In the genomic region with DNA sequence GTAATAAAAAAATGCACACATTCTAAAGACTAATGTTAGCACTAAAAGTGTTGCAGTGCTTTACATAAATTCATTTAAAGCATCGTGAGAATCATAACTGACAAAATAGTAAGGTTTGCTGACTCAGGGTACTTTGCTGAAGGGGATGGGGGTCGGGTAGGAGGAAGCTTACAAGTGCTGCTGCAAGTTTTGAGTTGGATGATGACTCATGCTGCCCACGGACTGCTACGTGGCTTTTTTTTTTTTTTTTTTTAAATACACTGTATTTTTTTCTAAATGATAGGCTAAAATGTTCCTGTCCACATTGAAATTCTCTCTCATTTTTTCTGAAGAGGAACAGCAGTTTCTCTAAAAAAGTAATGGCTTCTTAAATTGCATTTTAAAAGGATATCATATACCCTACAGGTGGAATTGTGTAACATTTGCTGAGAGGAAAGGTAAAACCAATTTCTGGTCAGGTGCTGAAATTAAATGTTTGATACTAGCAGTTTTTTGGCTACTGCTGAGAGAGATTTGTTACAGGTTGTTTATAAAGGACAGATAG, we compare ENCODE assay signal across 8 cellular contexts.
DNase-seq lines count a peak whose midpoint lies in the region; ATAC-seq and TF ChIP-seq lines count a peak whose summit lies in the region.

No MANE protein-coding gene starts in this region.

- TF ChIP-seq CTCF in HL-60 (IDR thresholded peaks at IDR 0.05; ENCODE audit: insufficient read depth, low read length) (no peak), astrocyte of the cerebellum (IDR thresholded peaks at IDR 0.05; ENCODE audit: low read depth, low read length, missing control alignments) (no peak)

- H3K4me1 Mint-ChIP-seq in T-helper 1 cell treated with Interleukin-12 subunit alpha and Interleukin-12 subunit beta and Interleukin-4 antibody, amounts not matched to agents 30 μg/mL and 1 μg/mL, for 36 hours (ENCODE audit: low read depth): peaks cover 31% of the 10 kb centered on the region

- peaks cover 11% of the 10 kb centered on the region; the same call in 1 of the 2 replicates for H3K4me1 ChIP-seq in iPS-20b (ENCODE audit: insufficient read depth, low read length)

- no peaks in the 10 kb centered on the region for H3K36me3 ChIP-seq in iPS-20b (ENCODE audit: insufficient read depth, low read depth, low read length)

- H3K27ac Mint-ChIP-seq in T-helper 1 cell treated with Interleukin-12 subunit alpha and Interleukin-12 subunit beta and Interleukin-4 antibody, amounts not matched to agents 30 μg/mL and 1 μg/mL, for 36 hours: peak overlapping the region; percentile 96

- in situ Hi-C loops in astrocyte of the cerebellum (cut with HindIII; ENCODE audit: low sequenced_read_pairs): no loop called here

- H3K36me3 Mint-ChIP-seq in T-helper 1 cell treated with Interleukin-12 subunit alpha and Interleukin-12 subunit beta and Interleukin-4 antibody, amounts not matched to agents 30 μg/mL and 1 μg/mL, for 36 hours (ENCODE audit: low read depth): peaks cover 7% of the 10 kb centered on the region

- H3K4me3 ChIP-seq in HL-60 (replicated peaks; ENCODE audit: insufficient read depth, low read length) (peak overlapping the region; percentile 65), astrocyte of the cerebellum (ENCODE audit: low read depth, low read length) (peak overlapping the region; percentile 94), iPS-20b (ENCODE audit: low read length) (peak overlapping the region; percentile 86)

- DNase-seq in DMS53 (lab: John Stamatoyannopoulos, UW) (peak; percentile 74), HL-60 (ENCODE audit: low read depth in 1 of 2, low spot score in 1 of 2) (peak; percentile 80 to 81), astrocyte of the cerebellum (ENCODE audit: low read depth) (peak; percentile 77), cerebellar nuclear complex (lab: John Stamatoyannopoulos, UW) (no peak)
- peak; percentile 49 to 67 (median 52) for DNase-seq in stimulated activated CD4-positive, alpha-beta T cell treated with anti-CD3 and anti-CD28 coated beads, Interleukin-12 subunit alpha, Interleukin-12 subunit beta, amount 100 ng/mL, for 48 hours (ENCODE audit: low read depth in 2 of 3, low spot score in 1 of 3)

- no peaks in the 10 kb centered on the region for H3K9me3 ChIP-seq in iPS-20b (ENCODE audit: insufficient read depth, low read depth, low read length)

- peak overlapping the region; percentile 78 for H3K27ac ChIP-seq in HL-60 (replicated peaks)
- no peak overlapping the region for H3K27ac ChIP-seq in iPS-20b (ENCODE audit: low read length)

- ATAC-seq in HG03457 (IDR thresholded peaks at IDR 0.05; ENCODE audit: unreplicated experiment): no peak

- H3K9me3 Mint-ChIP-seq in T-helper 1 cell treated with Interleukin-12 subunit alpha and Interleukin-12 subunit beta and Interleukin-4 antibody, amounts not matched to agents 30 μg/mL and 1 μg/mL, for 36 hours: no peaks in the 10 kb centered on the region

- peak overlapping the region; percentile 87; the same call in 1 of the 2 replicates for H3K9ac ChIP-seq in iPS-20b (ENCODE audit: low read depth, low read length)

- H3K27me3 ChIP-seq in HL-60 (ENCODE audit: insufficient read depth, poor library complexity, severe bottlenecking) (no peaks in the 10 kb centered on the region), iPS-20b (ENCODE audit: insufficient read depth, low read length) (no peaks in the 10 kb centered on the region)

- H3K4me3 Mint-ChIP-seq in T-helper 1 cell treated with Interleukin-12 subunit alpha and Interleukin-12 subunit beta and Interleukin-4 antibody, amounts not matched to agents 30 μg/mL and 1 μg/mL, for 36 hours: peak overlapping the region; percentile 90

- H3K27me3 Mint-ChIP-seq in T-helper 1 cell treated with Interleukin-12 subunit alpha and Interleukin-12 subunit beta and Interleukin-4 antibody, amounts not matched to agents 30 μg/mL and 1 μg/mL, for 36 hours (ENCODE audit: low read depth): peaks cover 14% of the 10 kb centered on the region

Comparison
In these comparisons a context has a peak if more than half of its experiments do, and no peak if none do; other contexts are left out.
1. DNase-seq: peak in DMS53 (single experiment), HL-60 (2 of 2), astrocyte of the cerebellum (single experiment) and stimulated activated CD4-positive, alpha-beta T cell treated with anti-CD3 and anti-CD28 coated beads, Interleukin-12 subunit alpha, Interleukin-12 subunit beta, amount 100 ng/mL, for 48 hours (3 of 3); none in cerebellar nuclear complex (0 of 2).
2. Peak in every context shown above with its lines, with median percentiles within 50 percentile points of each other: H3K4me3 ChIP-seq.